1 cellular context compared by ENCODE assay signal in genomic region chr10:63157845-63158624, GRCh38.
A peak's percentile ranks its signal among the peaks of the same experiment; 100 is the strongest.
TF ChIP-seq lines count a peak whose summit lies in the region.

No MANE protein-coding gene starts in this region.

TF ChIP-seq in HepG2, 621 proteins besides CTCF, POLR2A, EP300 and RAD21 (continued from another document):
- TF ChIP-seq TFAP4 (IDR thresholded peaks at IDR 0.05; ENCODE audit: borderline replicate concordance, low read depth) (0 out of 2 replicates have a peak, but pooled peaks have one; percentile 8), HOMEZ (CRISPR knock-in tag; IDR thresholded peaks at IDR 0.05; ENCODE audit: low read depth) (0 out of 2 replicates have a peak, but pooled peaks have one; percentile 34), CBX1 (IDR thresholded peaks at IDR 0.05; ENCODE audit: low read depth) (no peak), STAG1 (CRISPR knock-in tag; IDR thresholded peaks at IDR 0.05) (peak; percentile 90), THAP11 (CRISPR knock-in tag; IDR thresholded peaks at IDR 0.05) (0 out of 2 replicates have a peak, but pooled peaks have one; percentile 15), IRF2 (CRISPR knock-in tag; IDR thresholded peaks at IDR 0.05) (0 out of 2 replicates have a peak, but pooled peaks have one; percentile 32), ZNF614 (CRISPR knock-in tag; IDR thresholded peaks at IDR 0.05; ENCODE audit: borderline replicate concordance) (0 out of 2 replicates have a peak, but pooled peaks have one; percentile 42), POLR2G (IDR thresholded peaks at IDR 0.05; ENCODE audit: low read depth, low read length) (peak; percentile 39; the same call in 1 of the 2 replicates)
